Comparison of ENCODE assay signal across 11 cellular contexts in the genomic region with DNA sequence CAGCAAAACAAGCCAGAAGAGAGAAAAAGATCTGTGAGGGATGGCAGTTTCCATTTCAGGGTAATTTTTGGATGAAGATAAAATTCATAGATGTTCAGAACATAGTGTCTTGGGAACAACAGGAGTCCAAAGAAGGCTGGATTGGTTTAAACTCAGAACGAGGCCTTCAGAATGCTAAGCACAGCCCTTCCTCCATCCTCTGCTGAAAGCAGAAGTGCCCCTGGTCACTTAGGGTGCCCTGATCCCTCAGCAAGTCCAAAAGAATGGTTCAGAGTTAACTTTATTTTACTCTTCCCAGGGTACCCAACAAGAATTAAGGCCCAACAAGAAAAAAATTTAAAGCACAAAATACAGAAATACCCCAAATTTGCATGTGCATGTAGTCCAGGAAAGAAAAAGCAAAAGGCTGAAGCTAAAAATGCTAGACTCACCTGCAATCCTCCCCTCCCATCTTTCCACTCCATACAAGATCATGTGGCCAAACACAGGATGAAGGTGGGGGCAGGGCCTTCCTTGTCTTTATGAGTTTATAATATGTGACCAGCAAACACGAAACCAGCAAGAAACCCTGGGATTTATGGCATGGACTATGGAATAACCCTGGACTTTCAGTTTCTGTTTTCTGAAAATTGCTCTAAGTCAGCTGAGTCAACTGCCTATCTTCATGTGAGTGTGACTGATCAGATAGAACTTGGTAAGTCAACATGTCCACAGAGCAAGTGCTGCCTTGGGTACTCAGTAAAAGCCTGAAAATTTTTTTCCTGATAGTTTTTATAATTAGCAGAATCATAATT. TPM values are rescaled to one million over a fixed set of nuclear protein-coding genes. Genes with fewer than 3 reads are reported as not detected.
DNase-seq lines count a peak whose midpoint lies in the region; ATAC-seq, FAIRE-seq and TF ChIP-seq lines count a peak whose summit lies in the region.
"Had no signal": no experiment of that assay in that cellular context is flagged by ENCODE, and none has a peak within 500 bp of the region (broad histone marks: within the 10 kb centered on the region; RNA-seq: fewer than 3 reads in every experiment).

No MANE protein-coding gene starts in this region.

- H3K79me2 ChIP-seq in HepG2 (ENCODE audit: insufficient read depth, low read length), result no peaks in the 10 kb centered on the region
- peaks cover 11% of the 10 kb centered on the region for H3K79me2 ChIP-seq in mesendoderm (ENCODE audit: control insufficient read depth, insufficient read depth, low read length)

- H2BK120ac ChIP-seq in mesendoderm (ENCODE audit: low read depth, low read length), result no peak overlapping the region

- no peak for ATAC-seq in central memory CD8-positive, alpha-beta T cell (replicated peaks; ENCODE audit: extremely low read depth, poor library complexity, severe bottlenecking)
- ATAC-seq in HepG2 (peak; percentile 45; the same call in 2 of the 3 replicates), HG03469 (IDR thresholded peaks at IDR 0.05; ENCODE audit: unreplicated experiment) (no peak), GM18511 (IDR thresholded peaks at IDR 0.05; ENCODE audit: unreplicated experiment) (no peak)
- ATAC-seq in stimulated activated effector memory CD8-positive, alpha-beta T cell treated with anti-CD3 and anti-CD28 coated beads, Interleukin-12 subunit alpha, Interleukin-12 subunit beta, amount 100 ng/mL, for 72 hours, result no peak
- ATAC-seq: effector memory CD8-positive, alpha-beta T cell had no signal

- H3K4ac ChIP-seq in mesendoderm (ENCODE audit: low read depth, low read length), result no peak overlapping the region

- TF ChIP-seq POLR2A in HepG2 (IDR thresholded peaks at IDR 0.05; ENCODE audit: insufficient read depth in 1 of 2, low read depth in 2 of 2, low read length in 2 of 2), result no peak

- no peak overlapping the region for H3K4me3 Mint-ChIP-seq in T-helper 2 cell treated with Interferon-gamma antibody and Interleukin-4, amounts not matched to agents 5 μg/mL and 100 μg/mL, for 36 hours
- no peak overlapping the region for H3K4me3 Mint-ChIP-seq in central memory CD8-positive, alpha-beta T cell
- H3K4me3 Mint-ChIP-seq in stimulated activated effector memory CD8-positive, alpha-beta T cell treated with anti-CD3 and anti-CD28 coated beads, Interleukin-12 subunit alpha, Interleukin-12 subunit beta, amount 100 ng/mL, for 72 hours, result no peak overlapping the region
- H3K4me3 Mint-ChIP-seq: effector memory CD8-positive, alpha-beta T cell had no signal

- DNase-seq in T-helper 2 cell treated with Interferon-gamma antibody and Interleukin-4, amounts not matched to agents 5 μg/mL and 100 μg/mL, for 36 hours (ENCODE audit: low spot score), result no peak
- DNase-seq in T-helper 2 cell, result no peak
- no peak for DNase-seq in central memory CD8-positive, alpha-beta T cell (ENCODE audit: low spot score in 2 of 2)
- peak; percentile 12 for DNase-seq in HepG2 (ENCODE audit: low spot score)
- no peak for DNase-seq in stimulated activated effector memory CD8-positive, alpha-beta T cell treated with anti-CD3 and anti-CD28 coated beads, Interleukin-12 subunit alpha, Interleukin-12 subunit beta, amount 100 ng/mL, for 72 hours (ENCODE audit: low spot score in 2 of 2)
- DNase-seq in mesendoderm, result no peak
- DNase-seq: effector memory CD8-positive, alpha-beta T cell; MG63 had no signal

- no peak overlapping the region for H3K23ac ChIP-seq in mesendoderm (ENCODE audit: low read length)

- POLR2A ChIA-PET in HepG2 (lab: Yijun Ruan, JAX), result no interaction called here

- H3K36me3 ChIP-seq in HepG2 (replicated peaks in 1 of 2; ENCODE audit: control insufficient read depth in 1 of 2, insufficient read depth in 2 of 2, low read length in 2 of 2) (peaks cover 15 to 79% of the 10 kb centered on the region in 2 experiments), mesendoderm (ENCODE audit: control insufficient read depth, insufficient read depth, low read length) (peaks cover 9% of the 10 kb centered on the region)

- no peak overlapping the region for H2AFZ ChIP-seq in HepG2 (ENCODE audit: low read length)

- H3K9ac ChIP-seq in HepG2 (ENCODE audit: insufficient read depth, low read depth, low read length) (no peak overlapping the region), mesendoderm (ENCODE audit: low read length) (no peak overlapping the region)

- H3K4me1 Mint-ChIP-seq in T-helper 2 cell treated with Interferon-gamma antibody and Interleukin-4, amounts not matched to agents 5 μg/mL and 100 μg/mL, for 36 hours (ENCODE audit: low read depth), result peaks cover 38% of the 10 kb centered on the region
- peaks cover 69% of the 10 kb centered on the region for H3K4me1 Mint-ChIP-seq in central memory CD8-positive, alpha-beta T cell
- H3K4me1 Mint-ChIP-seq in stimulated activated effector memory CD8-positive, alpha-beta T cell treated with anti-CD3 and anti-CD28 coated beads, Interleukin-12 subunit alpha, Interleukin-12 subunit beta, amount 100 ng/mL, for 72 hours, result peaks cover 59% of the 10 kb centered on the region

- no peak overlapping the region for H3K4me2 ChIP-seq in HepG2 (ENCODE audit: low read depth, low read length)
- H3K4me2 ChIP-seq in mesendoderm (ENCODE audit: low read length), result no peak overlapping the region

- H3K4me1 ChIP-seq in HepG2 (ENCODE audit: insufficient read depth, low read length) (0 out of 2 replicates have a peak, but pooled peaks cover 12% of the 10 kb centered on the region), mesendoderm (ENCODE audit: control insufficient read depth, low read depth, low read length) (peaks cover 5% of the 10 kb centered on the region)

- peaks cover 73% of the 10 kb centered on the region for H3K36me3 Mint-ChIP-seq in T-helper 2 cell treated with Interferon-gamma antibody and Interleukin-4, amounts not matched to agents 5 μg/mL and 100 μg/mL, for 36 hours (ENCODE audit: low read depth)
- H3K36me3 Mint-ChIP-seq in central memory CD8-positive, alpha-beta T cell (ENCODE audit: insufficient read depth), result peaks cover 74% of the 10 kb centered on the region
- peaks cover 100% of the 10 kb centered on the region for H3K36me3 Mint-ChIP-seq in stimulated activated effector memory CD8-positive, alpha-beta T cell treated with anti-CD3 and anti-CD28 coated beads, Interleukin-12 subunit alpha, Interleukin-12 subunit beta, amount 100 ng/mL, for 72 hours

- no peak overlapping the region for H2BK15ac ChIP-seq in mesendoderm (replicated peaks; ENCODE audit: low read depth)

- no peak for TF ChIP-seq EP300 in HepG2 (IDR thresholded peaks at IDR 0.05; ENCODE audit: low read depth in 2 of 2, low read length in 2 of 2)
- no peak for TF ChIP-seq EP300 in HepG2 (CRISPR knock-in tag; IDR thresholded peaks at IDR 0.05; ENCODE audit: borderline replicate concordance)

- in situ Hi-C loops in HepG2 (cut with HindIII; ENCODE audit: extremely low pct_ligation_motif_present, low pct_unique_long_range_greater_than_20kb), result no loop called here

- no peak overlapping the region for H3K4me3 ChIP-seq in HepG2 (replicated peaks in 1 of 3; ENCODE audit: insufficient read depth in 1 of 3, low read depth in 2 of 3, low read length in 3 of 3)
- H3K4me3 ChIP-seq in mesendoderm (ENCODE audit: low read length), result no peak overlapping the region
- H3K4me3 ChIP-seq: MG63 had no signal

- 0 out of 2 replicates have a peak, but pooled peaks cover 5% of the 10 kb centered on the region for H4K20me1 ChIP-seq in HepG2 (ENCODE audit: insufficient read depth, low read length)

- no peak overlapping the region for H4K5ac ChIP-seq in mesendoderm (ENCODE audit: low read length)

- no peak for TF ChIP-seq CTCF in HepG2 (CRISPR knock-in tag; IDR thresholded peaks at IDR 0.05)

- H2BK5ac ChIP-seq in mesendoderm (ENCODE audit: low read length), result no peak overlapping the region

- CTCF ChIA-PET in HepG2 (lab: Yijun Ruan, JAX; ENCODE audit: low intra/inter-chr PET ratio, low total read pairs), result no interaction called here

- H3K27ac Mint-ChIP-seq in T-helper 2 cell treated with Interferon-gamma antibody and Interleukin-4, amounts not matched to agents 5 μg/mL and 100 μg/mL, for 36 hours, result peak overlapping the region; percentile 28
- peak overlapping the region; percentile 54 for H3K27ac Mint-ChIP-seq in central memory CD8-positive, alpha-beta T cell (ENCODE audit: low read depth)
- H3K27ac Mint-ChIP-seq in stimulated activated effector memory CD8-positive, alpha-beta T cell treated with anti-CD3 and anti-CD28 coated beads, Interleukin-12 subunit alpha, Interleukin-12 subunit beta, amount 100 ng/mL, for 72 hours, result peak overlapping the region; percentile 83

- H3K27ac ChIP-seq in HepG2 (ENCODE audit: extremely low read length, insufficient read depth, low read length) (no peak overlapping the region), mesendoderm (ENCODE audit: low read depth, low read length) (no peak overlapping the region)
- H3K27ac ChIP-seq: 22Rv1 had no signal

- FAIRE-seq in HepG2 (lab: Jason Lieb, UNC), result no peak

- no peak overlapping the region for H3K56ac ChIP-seq in mesendoderm (ENCODE audit: low read length)

- intact Hi-C loops in HepG2 (cut with micrococcal nuclease; ENCODE audit: unreplicated experiment), result no loop called here

- no peaks in the 10 kb centered on the region for H3K9me3 ChIP-seq in HepG2 (ENCODE audit: low read length)
- H3K9me3 ChIP-seq: MG63 had no signal

- TF ChIP-seq RAD21 in HepG2 (CRISPR knock-in tag; IDR thresholded peaks at IDR 0.05), result no peak

- H3K79me1 ChIP-seq in mesendoderm (ENCODE audit: low read length), result peaks cover 20% of the 10 kb centered on the region

- H3K27me3 Mint-ChIP-seq in T-helper 2 cell treated with Interferon-gamma antibody and Interleukin-4, amounts not matched to agents 5 μg/mL and 100 μg/mL, for 36 hours (ENCODE audit: low read depth), result no peaks in the 10 kb centered on the region
- no peaks in the 10 kb centered on the region for H3K27me3 Mint-ChIP-seq in central memory CD8-positive, alpha-beta T cell
- H3K27me3 Mint-ChIP-seq: effector memory CD8-positive, alpha-beta T cell had no signal

- no peak overlapping the region for H4K8ac ChIP-seq in mesendoderm (ENCODE audit: low read depth, low read length)

- H3K27me3 ChIP-seq in HepG2 (ENCODE audit: control insufficient read depth in 1 of 2, insufficient read depth in 2 of 2, low read length in 2 of 2) (no peaks in the 10 kb centered on the region), mesendoderm (ENCODE audit: insufficient read depth, low read length, poor library complexity) (no peaks in the 10 kb centered on the region)
- H3K27me3 ChIP-seq: MG63 had no signal

- no peak overlapping the region for H2AK5ac ChIP-seq in mesendoderm (ENCODE audit: low read length)

- H3K18ac ChIP-seq in mesendoderm (ENCODE audit: low read length), result no peak overlapping the region

- no peaks in the 10 kb centered on the region for H3K9me3 Mint-ChIP-seq in T-helper 2 cell treated with Interferon-gamma antibody and Interleukin-4, amounts not matched to agents 5 μg/mL and 100 μg/mL, for 36 hours
- no peaks in the 10 kb centered on the region for H3K9me3 Mint-ChIP-seq in central memory CD8-positive, alpha-beta T cell
- no peaks in the 10 kb centered on the region for H3K9me3 Mint-ChIP-seq in stimulated activated effector memory CD8-positive, alpha-beta T cell treated with anti-CD3 and anti-CD28 coated beads, Interleukin-12 subunit alpha, Interleukin-12 subunit beta, amount 100 ng/mL, for 72 hours
- H3K9me3 Mint-ChIP-seq: effector memory CD8-positive, alpha-beta T cell had no signal

- no TSS peak for BruUV-seq in HepG2 (replicated peaks; lab: Mats Ljungman, UMichigan)

- WGBS in HepG2 (ENCODE audit: low lambda C conversion rate), result 83% methylated on average over 2 of the region's 2 CpGs
- WGBS in mesendoderm (ENCODE audit: extremely low coverage, insufficient coverage, low lambda C conversion rate), result no CpG with 5 or more reads among the region's 2 CpGs

RNA-seq across cellular contexts. Expression of a gene that starts 21.2 kb away (rescaled TPM):
- 28.5 and 29.4 TPM in 2 replicates for total RNA-seq in HepG2 (2016; rRNA removed; fragmentation: Illumina TruSeq; extraction: Trizol)
- total RNA-seq in HepG2 (2016; cell fraction: cytosol; rRNA removed; fragmentation: Illumina TruSeq; extraction: Trizol; ENCODE audit: low read depth), result 14.4 and 14.7 TPM in 2 replicates
- 27.4 and 32.7 TPM in 2 replicates for total RNA-seq in HepG2 (2016; cell fraction: insoluble cytoplasmic fraction; rRNA removed; fragmentation: Illumina TruSeq; extraction: Trizol)
- 28.0 and 28.2 TPM in 2 replicates for total RNA-seq in HepG2 (2016; cell fraction: membrane; rRNA removed; fragmentation: Illumina TruSeq; extraction: Trizol)
- 18.9 and 21.1 TPM in 2 replicates for total RNA-seq in HepG2 (2016; cell fraction: nucleus; rRNA removed; fragmentation: Illumina TruSeq; extraction: Trizol)
- polyA plus RNA-seq in HepG2 (2011; rRNA removed), result 29.3 and 30.7 TPM in 2 replicates
- polyA plus RNA-seq in HepG2 (2011; cell fraction: cytosol; rRNA removed), result 42.3 and 42.6 TPM in 2 replicates
- 37.6 and 47.3 TPM in 2 replicates for polyA plus RNA-seq in HepG2 (2011; cell fraction: nucleus; rRNA removed)
- 20.1 and 23.7 TPM in 2 replicates for polyA plus RNA-seq in HepG2 (2012)
- 6.6 and 9.3 TPM in 2 replicates for polyA plus RNA-seq in HepG2 (2016; cell fraction: cytosol; fragmentation: Illumina TruSeq; extraction: Trizol; ENCODE audit: low read depth)
- polyA plus RNA-seq in HepG2 (2016; cell fraction: insoluble cytoplasmic fraction; fragmentation: Illumina TruSeq; extraction: Trizol; ENCODE audit: low read depth), result 36.1 and 44.7 TPM in 2 replicates
- 18.6 and 20.1 TPM in 2 replicates for polyA plus RNA-seq in HepG2 (2016; cell fraction: membrane; fragmentation: Illumina TruSeq; extraction: Trizol; ENCODE audit: low read depth)
- 26.0 and 26.1 TPM in 2 replicates for polyA plus RNA-seq in HepG2 (2016; cell fraction: nucleus; fragmentation: Illumina TruSeq; extraction: Trizol; ENCODE audit: insufficient read depth, low read depth)
- 43.9 and 54.5 TPM in 2 replicates for polyA minus RNA-seq in HepG2 (2011; rRNA and poly(A)+ RNA removed; ENCODE audit: low replicate concordance)
- polyA minus RNA-seq in HepG2 (2011; cell fraction: cytosol; rRNA and poly(A)+ RNA removed), result 12.6 and 17.5 TPM in 2 replicates
- 53.7 and 63.0 TPM in 2 replicates for polyA minus RNA-seq in HepG2 (2011; cell fraction: nucleus; rRNA and poly(A)+ RNA removed)
- 46.0 TPM for polyA plus RNA-seq in mesendoderm (2013, experiment 1 of 2)
- polyA plus RNA-seq in mesendoderm (2013, experiment 2 of 2), result 45.3 TPM

Comparison
In these comparisons a context has a peak if more than half of its experiments do, and no peak if none do; other contexts are left out.
1. H3K27ac Mint-ChIP-seq: peak in every context shown above with its lines; median percentile 83 in stimulated activated effector memory CD8-positive, alpha-beta T cell treated with anti-CD3 and anti-CD28 coated beads, Interleukin-12 subunit alpha, Interleukin-12 subunit beta, amount 100 ng/mL, for 72 hours; 54 in central memory CD8-positive, alpha-beta T cell; 28 in T-helper 2 cell treated with Interferon-gamma antibody and Interleukin-4, amounts not matched to agents 5 μg/mL and 100 μg/mL, for 36 hours.